ENCODE assay signal across 12 cellular contexts in the genomic region with DNA sequence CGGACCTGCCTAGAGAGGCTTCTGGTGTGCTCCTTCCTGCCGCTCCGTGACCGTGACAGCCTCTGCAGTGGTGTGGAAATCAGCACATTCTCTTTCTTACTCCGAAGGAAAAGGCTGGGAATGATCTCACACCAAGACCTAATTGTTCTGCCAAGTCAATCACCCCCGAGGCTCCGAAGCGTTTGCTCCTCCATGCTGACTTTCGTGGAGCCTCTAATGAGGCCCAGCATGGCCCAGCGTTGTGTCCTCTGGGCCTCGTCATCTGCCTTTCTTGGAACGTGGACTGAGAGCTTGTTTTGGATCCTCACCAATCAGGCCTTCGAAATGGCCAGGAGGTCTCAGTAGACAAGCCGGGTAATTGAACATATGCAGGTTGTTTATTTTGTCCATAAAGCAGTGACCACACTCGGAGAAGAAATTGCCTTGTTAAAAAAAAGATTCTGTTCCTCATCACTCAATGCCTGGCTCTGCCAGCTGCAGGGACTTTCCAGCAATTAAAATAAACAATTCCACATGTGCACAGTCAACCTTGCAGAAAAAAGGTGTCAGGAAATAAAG.
A peak's percentile ranks its signal among the peaks of the same experiment; 100 is the strongest.
DNase-seq lines count a peak whose midpoint lies in the region; ATAC-seq and TF ChIP-seq lines count a peak whose summit lies in the region.
"Had no signal": no experiment of that assay in that cellular context is flagged by ENCODE, and none has a peak within 500 bp of the region (broad histone marks: within the 10 kb centered on the region; RNA-seq: fewer than 3 reads in every experiment).

No MANE protein-coding gene starts in this region.

- H3K27ac ChIP-seq in SK-N-MC (peak overlapping the region; percentile 71), gastroesophageal sphincter (peak overlapping the region in 3 of 4 donors; percentile 63 to 74 (median 64)), psoas muscle (no peak overlapping the region)
- no peak overlapping the region for H3K27ac ChIP-seq in CD4-positive, alpha-beta T cell (ENCODE audit: low read depth, low read length)

- H3K9me3 Mint-ChIP-seq in CD4-positive, alpha-beta T cell: no peaks in the 10 kb centered on the region
- H3K9me3 Mint-ChIP-seq: naive B cell had no signal

- H3K9me3 ChIP-seq in SK-N-MC (ENCODE audit: low read depth, low read length) (no peaks in the 10 kb centered on the region), gastroesophageal sphincter (no peaks in the 10 kb centered on the region), psoas muscle (no peaks in the 10 kb centered on the region)
- H3K9me3 ChIP-seq in CD4-positive, alpha-beta T cell (ENCODE audit: control insufficient read depth, low read length): no peaks in the 10 kb centered on the region
- H3K9me3 ChIP-seq: Caco-2 had no signal

- TF ChIP-seq POLR2A in gastroesophageal sphincter (IDR thresholded peaks at IDR 0.05): no peak

- intact Hi-C loops in psoas muscle (cut with DNase I): no loop called here
- intact Hi-C loops in CD4-positive, alpha-beta T cell (cut with DNase I, micrococcal nuclease): no loop called here

- CTCF ChIA-PET in BJ (lab: Yijun Ruan, JAX): interaction anchor here (0.6 to 2.4 kb wide), 6 partner anchors 14 to 1502 kb away, joined by 3 to 7 read pairs (median 4); no protein-coding TSS in a partner anchor
- CTCF ChIA-PET in CD4-positive, alpha-beta T cell (lab: Charles Lee): no interaction called here

- no peak overlapping the region for H3K4me3 Mint-ChIP-seq in CD4-positive, alpha-beta T cell
- H3K4me3 Mint-ChIP-seq: naive B cell had no signal

- H3K36me3 ChIP-seq in BJ (ENCODE audit: control insufficient read depth, insufficient read depth, low read length): no peaks in the 10 kb centered on the region
- no peaks in the 10 kb centered on the region for H3K36me3 ChIP-seq in SK-N-MC (ENCODE audit: insufficient read depth, low read length)
- no peaks in the 10 kb centered on the region for H3K36me3 ChIP-seq in gastroesophageal sphincter
- H3K36me3 ChIP-seq in psoas muscle (ENCODE audit: insufficient read depth in 1 of 2, low read depth in 1 of 2): no peaks in the 10 kb centered on the region

- H3K27me3 Mint-ChIP-seq in CD4-positive, alpha-beta T cell: peaks cover 4% of the 10 kb centered on the region

- 22 to 27% methylated on average over 9 to 15 of the region's 15 CpGs for WGBS in gastroesophageal sphincter (ENCODE audit: low coverage in 1 of 2), 2 donors
- 19 to 29% (median 28%) methylated on average over 15 of the region's 15 CpGs for WGBS in psoas muscle, 3 donors

- TF ChIP-seq CTCF in BJ (IDR thresholded peaks at IDR 0.05; ENCODE audit: insufficient read depth, low read depth, low read length) (no peak), gastroesophageal sphincter (IDR thresholded peaks at IDR 0.05) (no peak), psoas muscle (IDR thresholded peaks at IDR 0.05) (no peak)
- no peak for TF ChIP-seq CTCF in CD4-positive, alpha-beta T cell (IDR thresholded peaks at IDR 0.05)

- no peak overlapping the region for H3K4me3 ChIP-seq in BJ (ENCODE audit: low read depth, low read length)
- peak overlapping the region; percentile 54 for H3K4me3 ChIP-seq in SK-N-MC
- peak overlapping the region in 1 of 2 donors; percentile 8 for H3K4me3 ChIP-seq in gastroesophageal sphincter
- no peak overlapping the region for H3K4me3 ChIP-seq in psoas muscle

- peaks cover 0 to 25% (median 4%) of the 10 kb centered on the region in 3 donors for H3K4me1 ChIP-seq in gastroesophageal sphincter
- H3K4me1 ChIP-seq in psoas muscle: no peaks in the 10 kb centered on the region
- H3K4me1 ChIP-seq: Caco-2 had no signal

- no peak overlapping the region for H3K27ac Mint-ChIP-seq in CD4-positive, alpha-beta T cell
- H3K27ac Mint-ChIP-seq: naive B cell had no signal

- ATAC-seq in gastroesophageal sphincter (peak; percentile 82), psoas muscle (peak in 3 of 4 donors; percentile 25 to 76 (median 37)), GM21529 (IDR thresholded peaks at IDR 0.05; ENCODE audit: unreplicated experiment) (no peak)
- ATAC-seq in CD4-positive, alpha-beta T cell (ENCODE audit: poor library complexity): no peak

- no peaks in the 10 kb centered on the region for H3K4me1 Mint-ChIP-seq in CD4-positive, alpha-beta T cell (ENCODE audit: low read depth)

- peak; percentile 95 for DNase-seq in BJ (ENCODE audit: low read depth)
- no peak for DNase-seq in SK-N-MC (ENCODE audit: low read depth, low spot score)
- DNase-seq in psoas muscle: peak; percentile 54 to 80
- DNase-seq in CD4-positive, alpha-beta T cell: no peak
- no peak for DNase-seq in NCI-H1092 (lab: John Stamatoyannopoulos, UW)
- no peak for DNase-seq in effector CD4-positive, alpha-beta T cell
- DNase-seq: Caco-2, H7, naive B cell, NCI-H1930 had no signal

- peak overlapping the region; percentile 2 for H3K9ac ChIP-seq in SK-N-MC (ENCODE audit: insufficient read length)

- H3K27me3 ChIP-seq in BJ (ENCODE audit: control insufficient read depth, insufficient read depth, low read length): peaks cover 6% of the 10 kb centered on the region
- no peaks in the 10 kb centered on the region for H3K27me3 ChIP-seq in gastroesophageal sphincter
- H3K27me3 ChIP-seq in psoas muscle (ENCODE audit: insufficient read depth in 3 of 3, low read length in 2 of 3): peaks cover 0 to 4% (median 2%) of the 10 kb centered on the region in 3 donors
- no peaks in the 10 kb centered on the region for H3K27me3 ChIP-seq in CD4-positive, alpha-beta T cell (ENCODE audit: control insufficient read depth, insufficient read depth, low read length)

- POLR2A ChIA-PET in BJ (lab: Charles Lee): interaction anchor here (0.6 kb wide), 1 partner anchor 62 kb away, joined by 3 read pairs; no protein-coding TSS in a partner anchor
- POLR2A ChIA-PET in CD4-positive, alpha-beta T cell (lab: Charles Lee): no interaction called here

- TF ChIP-seq EP300 in gastroesophageal sphincter (IDR thresholded peaks at IDR 0.05): no peak

- no peaks in the 10 kb centered on the region for H3K36me3 Mint-ChIP-seq in CD4-positive, alpha-beta T cell (ENCODE audit: low read depth)
- H3K36me3 Mint-ChIP-seq: naive B cell had no signal

Comparison
In these comparisons a context has a peak if more than half of its experiments do, and no peak if none do; other contexts are left out.
1. DNase-seq: peak in BJ (single experiment) and psoas muscle (2 of 2); none in SK-N-MC (single experiment), CD4-positive, alpha-beta T cell (0 of 10), NCI-H1092 (single experiment) and effector CD4-positive, alpha-beta T cell (single experiment).
2. H3K27ac ChIP-seq: peak in SK-N-MC (single experiment) and gastroesophageal sphincter (3 of 4); none in psoas muscle (single experiment) and CD4-positive, alpha-beta T cell (single experiment).
3. ATAC-seq: peak in gastroesophageal sphincter (single experiment) and psoas muscle (3 of 4); none in CD4-positive, alpha-beta T cell (single experiment) and GM21529 (single experiment).